ENCODE assay signal across 9 cellular contexts in genomic region chr7:6012355-6013104, GRCh38. TPM values are rescaled to one million over a fixed set of nuclear protein-coding genes. Genes with fewer than 3 reads are reported as not detected.
DNase-seq lines count a peak whose midpoint lies in the region; ATAC-seq lines count a peak whose summit lies in the region.
"Had no signal": no experiment of that assay in that cellular context is flagged by ENCODE, and none has a peak within 500 bp of the region (broad histone marks: within the 10 kb centered on the region; RNA-seq: fewer than 3 reads in every experiment).

No MANE protein-coding gene starts in this region.

- intact Hi-C loops in activated CD4-positive, alpha-beta T cell treated with anti-CD3 and anti-CD28 coated beads, Interleukin-2, amount 10 ng/mL, durations not matched to agents 24 days and 14 days (cut with micrococcal nuclease) = no loop called here

- H3K27me3 Mint-ChIP-seq in activated CD4-positive, alpha-beta T cell treated with anti-CD3 and anti-CD28 coated beads, Interleukin-2, amount 10 ng/mL, durations not matched to agents 24 days and 14 days = no peaks in the 10 kb centered on the region

- peaks cover 49% of the 10 kb centered on the region for H3K36me3 Mint-ChIP-seq in activated CD4-positive, alpha-beta T cell treated with anti-CD3 and anti-CD28 coated beads, Interleukin-2, amount 10 ng/mL, durations not matched to agents 24 days and 14 days (ENCODE audit: low read depth)
- peaks cover 78% of the 10 kb centered on the region for H3K36me3 Mint-ChIP-seq in stimulated activated effector memory CD8-positive, alpha-beta T cell treated with anti-CD3 and anti-CD28 coated beads, Interleukin-12 subunit alpha, Interleukin-12 subunit beta, amount 100 ng/mL, for 72 hours

- H3K9me3 Mint-ChIP-seq in activated CD4-positive, alpha-beta T cell treated with anti-CD3 and anti-CD28 coated beads, Interleukin-2, amount 10 ng/mL, durations not matched to agents 24 days and 14 days = no peaks in the 10 kb centered on the region
- no peaks in the 10 kb centered on the region for H3K9me3 Mint-ChIP-seq in stimulated activated effector memory CD8-positive, alpha-beta T cell treated with anti-CD3 and anti-CD28 coated beads, Interleukin-12 subunit alpha, Interleukin-12 subunit beta, amount 100 ng/mL, for 72 hours
- H3K9me3 Mint-ChIP-seq: activated T-cell treated with anti-CD3 and anti-CD28 coated beads, Interleukin-2, amount 50 U/mL, for 4 hours had no signal

- peak overlapping the region; percentile 39 for H3K27ac Mint-ChIP-seq in activated CD4-positive, alpha-beta T cell treated with anti-CD3 and anti-CD28 coated beads, Interleukin-2, amount 10 ng/mL, durations not matched to agents 24 days and 14 days
- H3K27ac Mint-ChIP-seq in stimulated activated effector memory CD8-positive, alpha-beta T cell treated with anti-CD3 and anti-CD28 coated beads, Interleukin-12 subunit alpha, Interleukin-12 subunit beta, amount 100 ng/mL, for 72 hours = peak overlapping the region; percentile 67

- H3K4me1 Mint-ChIP-seq in activated CD4-positive, alpha-beta T cell treated with anti-CD3 and anti-CD28 coated beads, Interleukin-2, amount 10 ng/mL, durations not matched to agents 24 days and 14 days = peaks cover 23% of the 10 kb centered on the region
- H3K4me1 Mint-ChIP-seq in stimulated activated effector memory CD8-positive, alpha-beta T cell treated with anti-CD3 and anti-CD28 coated beads, Interleukin-12 subunit alpha, Interleukin-12 subunit beta, amount 100 ng/mL, for 72 hours = peaks cover 35% of the 10 kb centered on the region

- DNase-seq in activated CD4-positive, alpha-beta T cell treated with anti-CD3 and anti-CD28 coated beads, Interleukin-2, amount 10 ng/mL, durations not matched to agents 24 days and 14 days = no peak
- no peak for DNase-seq in activated CD4-positive, alpha-beta T cell treated with anti-CD3 and anti-CD28 coated beads for 4 hours
- peak; percentile 17 for DNase-seq in fibroblast of gingiva (ENCODE audit: low read depth)
- no peak for DNase-seq in stimulated activated effector memory CD8-positive, alpha-beta T cell treated with anti-CD3 and anti-CD28 coated beads, Interleukin-12 subunit alpha, Interleukin-12 subunit beta, amount 100 ng/mL, for 72 hours (ENCODE audit: low spot score in 2 of 2)
- DNase-seq: activated T-cell treated with anti-CD3 and anti-CD28 coated beads, Interleukin-2, amount 50 U/mL, for 4 hours; NCI-H146; stimulated activated CD4-positive, alpha-beta T cell treated with anti-CD3 and anti-CD28 coated beads, Interleukin-2, amount 100 ng/mL, for 24 hours had no signal

- peak; percentile 9 for ATAC-seq in stimulated activated effector memory CD8-positive, alpha-beta T cell treated with anti-CD3 and anti-CD28 coated beads, Interleukin-12 subunit alpha, Interleukin-12 subunit beta, amount 100 ng/mL, for 72 hours
- ATAC-seq in HG02981 (IDR thresholded peaks at IDR 0.05; ENCODE audit: unreplicated experiment) (no peak), HG02610 (IDR thresholded peaks at IDR 0.05; ENCODE audit: unreplicated experiment) (no peak)
- ATAC-seq: activated T-cell treated with anti-CD3 and anti-CD28 coated beads, Interleukin-2, amount 50 U/mL, for 4 hours had no signal

- no peak overlapping the region for H3K4me3 Mint-ChIP-seq in activated CD4-positive, alpha-beta T cell treated with anti-CD3 and anti-CD28 coated beads, Interleukin-2, amount 10 ng/mL, durations not matched to agents 24 days and 14 days
- H3K4me3 Mint-ChIP-seq in stimulated activated effector memory CD8-positive, alpha-beta T cell treated with anti-CD3 and anti-CD28 coated beads, Interleukin-12 subunit alpha, Interleukin-12 subunit beta, amount 100 ng/mL, for 72 hours = no peak overlapping the region
- H3K4me3 Mint-ChIP-seq: activated T-cell treated with anti-CD3 and anti-CD28 coated beads, Interleukin-2, amount 50 U/mL, for 4 hours had no signal

RNA-seq across cellular contexts. Expression of gene AIMP2, which starts 3.5 kb away (rescaled TPM):
- total RNA-seq in activated CD4-positive, alpha-beta T cell treated with anti-CD3 and anti-CD28 coated beads, Interleukin-2, amount 10 ng/mL, durations not matched to agents 24 days and 14 days = 86.2 and 95.6 TPM in 2 replicates

RNA-seq across cellular contexts. Expression of gene PMS2, which starts 3.7 kb away (rescaled TPM):
- total RNA-seq in activated CD4-positive, alpha-beta T cell treated with anti-CD3 and anti-CD28 coated beads, Interleukin-2, amount 10 ng/mL, durations not matched to agents 24 days and 14 days = 23.6 and 24.1 TPM in 2 replicates

RNA-seq across cellular contexts. Expression of gene ANKRD61, which starts 18.6 kb away (rescaled TPM):
- total RNA-seq in activated CD4-positive, alpha-beta T cell treated with anti-CD3 and anti-CD28 coated beads, Interleukin-2, amount 10 ng/mL, durations not matched to agents 24 days and 14 days = 0.31 and 0.58 TPM in 2 replicates

RNA-seq across cellular contexts. Expression of gene RSPH10B, which starts 42.0 kb away (rescaled TPM):
- 0.49 TPM in 1 of 2 replicates, not detected in the other for total RNA-seq in activated CD4-positive, alpha-beta T cell treated with anti-CD3 and anti-CD28 coated beads, Interleukin-2, amount 10 ng/mL, durations not matched to agents 24 days and 14 days

RNA-seq across cellular contexts. Expression of gene EIF2AK1, which starts 46.4 kb away (rescaled TPM):
- 105 and 108 TPM in 2 replicates for total RNA-seq in activated CD4-positive, alpha-beta T cell treated with anti-CD3 and anti-CD28 coated beads, Interleukin-2, amount 10 ng/mL, durations not matched to agents 24 days and 14 days
